ENCODE assay signal across 16 cellular contexts in genomic region chr13:97133554-97133953, GRCh38.
DNase-seq lines count a peak whose midpoint lies in the region; ATAC-seq, FAIRE-seq and TF ChIP-seq lines count a peak whose summit lies in the region.
"Had no signal": no experiment of that assay in that cellular context is flagged by ENCODE, and none has a peak within 500 bp of the region (broad histone marks: within the 10 kb centered on the region; RNA-seq: fewer than 3 reads in every experiment).

No MANE protein-coding gene starts in this region.

- TF ChIP-seq POLR2A in GM12892 (IDR thresholded peaks at IDR 0.05; ENCODE audit: low read depth, low read length) (no peak), right lobe of liver (IDR thresholded peaks at IDR 0.05) (no peak)

- H3K36me3 ChIP-seq in PC-9 (ENCODE audit: low read depth), result no peaks in the 10 kb centered on the region
- H3K36me3 ChIP-seq in right lobe of liver, result no peaks in the 10 kb centered on the region
- H3K36me3 ChIP-seq in aorta (ENCODE audit: control insufficient read depth in 1 of 2, insufficient read depth in 2 of 2, low read length in 1 of 2), result no peaks in the 10 kb centered on the region
- H3K36me3 ChIP-seq in tibial artery, result no peaks in the 10 kb centered on the region
- H3K36me3 ChIP-seq: HAP-1 had no signal

- H3K9me3 ChIP-seq in PC-9 (ENCODE audit: insufficient read depth, low read depth), result no peaks in the 10 kb centered on the region
- no peaks in the 10 kb centered on the region for H3K9me3 ChIP-seq in right lobe of liver
- H3K9me3 ChIP-seq in aorta (ENCODE audit: control insufficient read depth, low read length), result no peaks in the 10 kb centered on the region
- no peaks in the 10 kb centered on the region for H3K9me3 ChIP-seq in tibial artery
- H3K9me3 ChIP-seq: HAP-1 had no signal

- intact Hi-C loops in PC-9 (cut with micrococcal nuclease; ENCODE audit: unreplicated experiment) (no loop called here), right lobe of liver (cut with DNase I) (no loop called here), aorta (cut with DNase I) (no loop called here), tibial artery (cut with DNase I; ENCODE audit: low total_unique reads) (no loop called here)

- H3K4me2 ChIP-seq in PC-9, result peak overlapping the region; percentile 42

- FAIRE-seq in GM12892 (lab: Jason Lieb, UNC), result peak; percentile 14
- FAIRE-seq: D721Med, G401.6, GM19239, H1 had no signal

- no TSS peak for BruUV-seq in PC-9 (replicated peaks; lab: Mats Ljungman, UMichigan)

- no peaks in the 10 kb centered on the region for H3K27me3 ChIP-seq in PC-9 (ENCODE audit: insufficient read depth, low read depth)
- H3K27me3 ChIP-seq in right lobe of liver, result no peaks in the 10 kb centered on the region
- no peaks in the 10 kb centered on the region for H3K27me3 ChIP-seq in aorta (ENCODE audit: control insufficient read depth in 1 of 2, insufficient read depth in 2 of 2, low read length in 1 of 2)
- H3K27me3 ChIP-seq in tibial artery, result no peaks in the 10 kb centered on the region

- DNase-seq in GM12892 (ENCODE audit: insufficient read length), result no peak
- no peak for DNase-seq in PC-9
- DNase-seq in right lobe of liver, result no peak
- no peak for DNase-seq in aorta
- no peak for DNase-seq in GF-D8 (lab: John Stamatoyannopoulos, UW)
- DNase-seq in tibial artery, result no peak
- DNase-seq: CD8-positive, alpha-beta T cell; DMS79 treated with DMSO at 0.1 percent for 48 hours; EL had no signal

- H3K9me2 ChIP-seq in PC-9 (ENCODE audit: insufficient read depth), result no peaks in the 10 kb centered on the region

- CTCF ChIA-PET in PC-9 (lab: Charles Lee), result no interaction called here

- WGBS in right lobe of liver (ENCODE audit: insufficient coverage, low coverage, low lambda C conversion rate, missing lambda C conversion rate), result 67% methylated on average over 3 of the region's 3 CpGs
- WGBS in aorta, 2 donors, result 96% methylated on average over 3 of the region's 3 CpGs

- H2AFZ ChIP-seq in PC-9, result no peak overlapping the region

- TF ChIP-seq CTCF in PC-9 (conservative IDR thresholded peaks at IDR 0.05) (no peak), right lobe of liver (IDR thresholded peaks at IDR 0.05) (no peak), tibial artery (IDR thresholded peaks at IDR 0.05) (no peak)

- no peaks in the 10 kb centered on the region for H4K20me1 ChIP-seq in PC-9 (ENCODE audit: insufficient read depth)

- no peak overlapping the region for H3K27ac ChIP-seq in PC-9
- no peak overlapping the region for H3K27ac ChIP-seq in right lobe of liver
- no peak overlapping the region for H3K27ac ChIP-seq in aorta (ENCODE audit: low read depth in 1 of 2, low read length in 2 of 2)
- no peak overlapping the region for H3K27ac ChIP-seq in tibial artery
- H3K27ac ChIP-seq: HL-60 had no signal

- no peak overlapping the region for H3K4me3 ChIP-seq in PC-9
- H3K4me3 ChIP-seq in right lobe of liver, result no peak overlapping the region
- no peak overlapping the region for H3K4me3 ChIP-seq in aorta (ENCODE audit: low read length in 2 of 2)
- no peak overlapping the region for H3K4me3 ChIP-seq in tibial artery
- H3K4me3 ChIP-seq: HAP-1 had no signal

- no peaks in the 10 kb centered on the region for H3K79me2 ChIP-seq in PC-9 (ENCODE audit: low read depth)

- ATAC-seq in right lobe of liver, result peak; percentile 68 to 84 (median 75)
- ATAC-seq in aorta (ENCODE audit: low FRiP score), result peak; percentile 11
- ATAC-seq in GM19324 (IDR thresholded peaks at IDR 0.05; ENCODE audit: low FRiP score, unreplicated experiment), result no peak
- ATAC-seq: CD8-positive, alpha-beta T cell had no signal

- H3K4me1 ChIP-seq in PC-9 (replicated peaks; ENCODE audit: insufficient read depth), result peaks cover 24% of the 10 kb centered on the region
- H3K4me1 ChIP-seq in right lobe of liver, result no peaks in the 10 kb centered on the region
- H3K4me1 ChIP-seq in aorta (ENCODE audit: control insufficient read depth in 1 of 2, insufficient read depth in 2 of 2, low read length in 2 of 2), result no peaks in the 10 kb centered on the region
- H3K4me1 ChIP-seq in tibial artery, result peaks cover 0 to 11% (median 4%) of the 10 kb centered on the region in 4 donors
- H3K4me1 ChIP-seq: HAP-1 had no signal

- POLR2A ChIA-PET in PC-9 (lab: Charles Lee; ENCODE audit: unreplicated experiment), result no interaction called here

- peaks cover 13% of the 10 kb centered on the region; the same call in 1 of the 2 replicates for H3F3A ChIP-seq in PC-9 (ENCODE audit: insufficient read depth, low read depth)
